ENCODE assay signal across 17 cellular contexts in genomic region chr7:85104432-85105205, GRCh38.
A peak's percentile ranks its signal among the peaks of the same experiment; 100 is the strongest.
DNase-seq lines count a peak whose midpoint lies in the region; ATAC-seq and TF ChIP-seq lines count a peak whose summit lies in the region.
"Had no signal": no experiment of that assay in that cellular context is flagged by ENCODE, and none has a peak within 500 bp of the region (broad histone marks: within the 10 kb centered on the region; RNA-seq: fewer than 3 reads in every experiment).

No MANE protein-coding gene starts in this region.

- POLR2A ChIA-PET in IMR-90 (lab: Charles Lee; ENCODE audit: unreplicated experiment) (no interaction called here), SK-N-SH (lab: Yijun Ruan, JAX) (no interaction called here)

- H3K23ac ChIP-seq in IMR-90 (ENCODE audit: low read depth, low read length) = no peak overlapping the region
- H3K23ac ChIP-seq in H9 (ENCODE audit: insufficient read length, low read depth, low read length) = no peak overlapping the region

- no peak overlapping the region for H2AFZ ChIP-seq in IMR-90 (replicated peaks; ENCODE audit: low read length, poor library complexity)
- H2AFZ ChIP-seq in SK-N-SH (ENCODE audit: low read depth) = peak overlapping the region; percentile 18; the same call in 1 of the 2 replicates
- no peak overlapping the region for H2AFZ ChIP-seq in H9 (ENCODE audit: low read length)

- no peak overlapping the region for H3K4ac ChIP-seq in IMR-90 (ENCODE audit: low read depth, low read length)
- no peak overlapping the region for H3K4ac ChIP-seq in H9 (ENCODE audit: low read depth, low read length)

- H3K9me1 ChIP-seq in IMR-90 (ENCODE audit: insufficient read depth, low read length) = no peaks in the 10 kb centered on the region

- in situ Hi-C loops in IMR-90 (cut with MboI; ENCODE audit: low sequenced_read_pairs) = no loop called here

- no peak overlapping the region for H3K9ac ChIP-seq in IMR-90 (ENCODE audit: low read depth, low read length)
- H3K9ac ChIP-seq in SK-N-SH = no peak overlapping the region
- no peak overlapping the region for H3K9ac ChIP-seq in H9 (ENCODE audit: extremely low read depth, insufficient read length, low read length)

- no peak overlapping the region for H3T11ph ChIP-seq in H9 (ENCODE audit: low read length)

- H3K9me2 ChIP-seq in SK-N-SH = 0 out of 2 replicates have a peak, but pooled peaks cover 6% of the 10 kb centered on the region

- H3K27me3 Mint-ChIP-seq in H9 (ENCODE audit: low read depth) = no peaks in the 10 kb centered on the region
- H3K27me3 Mint-ChIP-seq: activated CD8-positive, alpha-beta memory T cell treated with anti-CD3 and anti-CD28 coated beads, Interleukin-2, amount 10 ng/mL, durations not matched to agents 7 days and 5 days; activated naive CD8-positive, alpha-beta T cell treated with anti-CD3 and anti-CD28 coated beads for 36 hours had no signal

- no TSS peak for BruUV-seq in IMR-90 (replicated peaks; lab: Mats Ljungman, UMichigan)

- no peak overlapping the region for H3K27ac ChIP-seq in IMR-90 (ENCODE audit: insufficient read depth, low read length)
- H3K27ac ChIP-seq in SK-N-SH (ENCODE audit: low read depth in 2 of 2, low read length in 1 of 2) = peak overlapping the region; percentile 24 to 50; a peak in 3 of 4 replicates
- no peak overlapping the region for H3K27ac ChIP-seq in gastroesophageal sphincter
- no peak overlapping the region for H3K27ac ChIP-seq in H9 (ENCODE audit: insufficient read length, low read depth, low read length)
- H3K27ac ChIP-seq: A549 had no signal

- H4K8ac ChIP-seq in IMR-90 (ENCODE audit: low read depth in 2 of 2, low read length in 2 of 2) (no peak overlapping the region), H9 (replicated peaks; ENCODE audit: insufficient read length, low read depth, low read length) (no peak overlapping the region)

- no peaks in the 10 kb centered on the region for H3K36me3 Mint-ChIP-seq in H9 (ENCODE audit: insufficient read depth in 1 of 3, low read depth in 3 of 3)
- H3K36me3 Mint-ChIP-seq: activated CD8-positive, alpha-beta memory T cell treated with anti-CD3 and anti-CD28 coated beads, Interleukin-2, amount 10 ng/mL, durations not matched to agents 7 days and 5 days; activated naive CD8-positive, alpha-beta T cell treated with anti-CD3 and anti-CD28 coated beads for 36 hours had no signal

- H4K5ac ChIP-seq in IMR-90 (ENCODE audit: low read depth, low read length) (no peak overlapping the region), H9 (ENCODE audit: insufficient read length, low read depth, low read length) (no peak overlapping the region)

- H3K9me3 ChIP-seq in IMR-90 (ENCODE audit: control insufficient read depth, insufficient read depth, low read length) (no peaks in the 10 kb centered on the region), SK-N-SH (no peaks in the 10 kb centered on the region), gastroesophageal sphincter (no peaks in the 10 kb centered on the region), H9 (ENCODE audit: control insufficient read depth, low read depth, low read length) (no peaks in the 10 kb centered on the region)
- H3K9me3 ChIP-seq: A549, uterus had no signal

- H2BK5ac ChIP-seq in IMR-90 (ENCODE audit: low read depth, low read length, poor library complexity, severe bottlenecking) = no peak overlapping the region
- H2BK5ac ChIP-seq in H9 (ENCODE audit: insufficient read length, low read length) = no peak overlapping the region

- H3K18ac ChIP-seq in IMR-90 (ENCODE audit: low read depth, low read length) (no peak overlapping the region), H9 (ENCODE audit: insufficient read length, low read depth, low read length) (no peak overlapping the region)

- no peak overlapping the region for H2BK12ac ChIP-seq in H9 (ENCODE audit: insufficient read length, low read depth, low read length)

- peaks cover 28% of the 10 kb centered on the region for H3F3A ChIP-seq in SK-N-SH (replicated peaks; ENCODE audit: insufficient read depth)

- no peaks in the 10 kb centered on the region for H4K20me1 ChIP-seq in IMR-90 (ENCODE audit: insufficient read depth, low read length)
- H4K20me1 ChIP-seq in SK-N-SH (ENCODE audit: insufficient read depth) = no peaks in the 10 kb centered on the region
- no peaks in the 10 kb centered on the region for H4K20me1 ChIP-seq in H9 (ENCODE audit: control insufficient read depth, insufficient read depth, insufficient read length)

- no peak overlapping the region for H4K91ac ChIP-seq in IMR-90 (ENCODE audit: insufficient read depth, low read depth, low read length)
- H4K91ac ChIP-seq in H9 (ENCODE audit: insufficient read length, low read depth, low read length) = no peak overlapping the region

- CTCF ChIA-PET in IMR-90 (lab: Yijun Ruan, JAX) = interaction anchor here (0.8 kb wide), 1 partner anchor 50 kb away, joined by 3 read pairs; no protein-coding TSS in a partner anchor
- CTCF ChIA-PET in SK-N-SH (lab: Yijun Ruan, JAX) = interaction anchor here (1.6 to 1.9 kb wide), 3 partner anchors 22 to 82 kb away, joined by 5 to 10 read pairs (median 7); partner anchors contain the start of gene SEMA3D

- H2AK5ac ChIP-seq in IMR-90 (ENCODE audit: low read depth, low read length) (no peak overlapping the region), H9 (ENCODE audit: insufficient read length, low read length) (no peak overlapping the region)

- no peak overlapping the region for H3K4me3 ChIP-seq in IMR-90 (ENCODE audit: insufficient read depth, low read depth, low read length)
- H3K4me3 ChIP-seq in SK-N-SH (ENCODE audit: low read depth in 2 of 2, low read length in 1 of 2) = peak overlapping the region; percentile 1 to 9; a peak in 1 of 4 replicates
- no peak overlapping the region for H3K4me3 ChIP-seq in gastroesophageal sphincter
- H3K4me3 ChIP-seq: A549, uterus had no signal

- H3K36me3 ChIP-seq in IMR-90 (ENCODE audit: control insufficient read depth, insufficient read depth, low read length) = no peaks in the 10 kb centered on the region
- H3K36me3 ChIP-seq in SK-N-SH (replicated peaks in 1 of 2; ENCODE audit: control insufficient read depth in 1 of 2, insufficient read depth in 2 of 2, low read length in 1 of 2) = no peaks in the 10 kb centered on the region
- no peaks in the 10 kb centered on the region for H3K36me3 ChIP-seq in gastroesophageal sphincter
- H3K36me3 ChIP-seq: uterus had no signal

- TF ChIP-seq EP300 in SK-N-SH (IDR thresholded peaks at IDR 0.05; ENCODE audit: borderline replicate concordance in 1 of 2, low read depth in 1 of 2, low read length in 1 of 2) = peak in 1 of 2 experiments; percentile 27; a peak in 2 of 4 replicates
- no peak for TF ChIP-seq EP300 in gastroesophageal sphincter (IDR thresholded peaks at IDR 0.05)

- ATAC-seq in IMR-90 (ENCODE audit: low read depth) = no peak
- ATAC-seq in gastroesophageal sphincter = peak; percentile 47
- ATAC-seq: A549; activated CD8-positive, alpha-beta memory T cell treated with anti-CD3 and anti-CD28 coated beads, Interleukin-2, amount 10 ng/mL, durations not matched to agents 7 days and 5 days; left lobe of liver had no signal

- H3K79me1 ChIP-seq in IMR-90 (ENCODE audit: low read depth in 1 of 2, low read length in 2 of 2) = no peaks in the 10 kb centered on the region
- no peaks in the 10 kb centered on the region for H3K79me1 ChIP-seq in H9 (ENCODE audit: insufficient read depth, low read depth, low read length, poor library complexity, severe bottlenecking)

- no peak for TF ChIP-seq RAD21 in IMR-90 (IDR thresholded peaks at IDR 0.05; ENCODE audit: low read length)
- no peak for TF ChIP-seq RAD21 in SK-N-SH (IDR thresholded peaks at IDR 0.05; ENCODE audit: low read length)

- H3K79me2 ChIP-seq in SK-N-SH (ENCODE audit: insufficient read depth) (no peaks in the 10 kb centered on the region), H9 (ENCODE audit: insufficient read depth, low read length) (no peaks in the 10 kb centered on the region)

- H2AK9ac ChIP-seq in IMR-90 (replicated peaks; ENCODE audit: low read depth, low read length, poor library complexity) = no peak overlapping the region

- H2BK15ac ChIP-seq in IMR-90 (ENCODE audit: low read depth, low read length) (no peak overlapping the region), H9 (ENCODE audit: low read depth, low read length) (no peak overlapping the region)

- intact Hi-C loops in IMR-90 (cut with micrococcal nuclease) = loop anchor here (10.0 kb wide), 1 partner anchor 300 kb away; no protein-coding TSS in a partner anchor

- dilution Hi-C loops in IMR-90 (cut with HindIII; ENCODE audit: low sequenced_read_pairs, unreplicated experiment) = no loop called here

- no peak overlapping the region for H3K14ac ChIP-seq in IMR-90 (replicated peaks; ENCODE audit: low read depth, low read length)
- H3K14ac ChIP-seq in H9 (ENCODE audit: insufficient read depth, low read length) = no peak overlapping the region

- no CpG with 5 or more reads among the region's 4 CpGs for WGBS in IMR-90 (ENCODE audit: extremely low coverage in 2 of 2, insufficient read length in 1 of 2), 2 experiments
- WGBS in SK-N-SH (ENCODE audit: low lambda C conversion rate) = 9% methylated on average over 4 of the region's 4 CpGs
- 15 to 51% methylated on average over 4 of the region's 4 CpGs for WGBS in gastroesophageal sphincter (ENCODE audit: low coverage in 1 of 2), 2 donors
- no CpG with 5 or more reads among the region's 4 CpGs for WGBS in H9 (ENCODE audit: extremely low coverage, insufficient read length, low lambda C conversion rate)

- TF ChIP-seq POLR2A in IMR-90 (IDR thresholded peaks at IDR 0.05; ENCODE audit: low read depth, low read length) (no peak), gastroesophageal sphincter (IDR thresholded peaks at IDR 0.05) (no peak)

- H3K4me1 ChIP-seq in IMR-90 (ENCODE audit: control insufficient read depth, insufficient read depth, low read length) = no peaks in the 10 kb centered on the region
- peaks cover 6 to 31% of the 10 kb centered on the region in 2 experiments for H3K4me1 ChIP-seq in SK-N-SH (ENCODE audit: control insufficient read depth in 1 of 2, insufficient read depth in 2 of 2, low read depth in 1 of 2, low read length in 1 of 2)
- no peaks in the 10 kb centered on the region for H3K4me1 ChIP-seq in gastroesophageal sphincter
- no peaks in the 10 kb centered on the region for H3K4me1 ChIP-seq in H9 (ENCODE audit: insufficient read depth, low read length)
- H3K4me1 ChIP-seq: A549, uterus had no signal

- H3K56ac ChIP-seq in IMR-90 (ENCODE audit: extremely low read depth, insufficient read depth, low read length) = no peak overlapping the region
- no peak overlapping the region for H3K56ac ChIP-seq in H9 (ENCODE audit: insufficient read length, low read depth, low read length)

- H2BK120ac ChIP-seq in IMR-90 (ENCODE audit: low read depth, low read length) (no peak overlapping the region), H9 (ENCODE audit: low read depth, low read length, poor library complexity, severe bottlenecking) (no peak overlapping the region)

- no peaks in the 10 kb centered on the region for H3K23me2 ChIP-seq in H9 (ENCODE audit: insufficient read length, low read depth, low read length, poor library complexity, severe bottlenecking)

- TF ChIP-seq CTCF in IMR-90 (conservative IDR thresholded peaks at IDR 0.05; ENCODE audit: low read depth, low read length) (no peak), SK-N-SH (IDR thresholded peaks at IDR 0.05) (no peak), gastroesophageal sphincter (IDR thresholded peaks at IDR 0.05) (no peak), H9 (conservative IDR thresholded peaks at IDR 0.05) (no peak)

- H3K9me3 Mint-ChIP-seq in H9 = no peaks in the 10 kb centered on the region
- H3K9me3 Mint-ChIP-seq: activated naive CD8-positive, alpha-beta T cell treated with anti-CD3 and anti-CD28 coated beads for 36 hours; neural crest cell had no signal

- H3K4me2 ChIP-seq in IMR-90 (ENCODE audit: low read depth, low read length) (no peak overlapping the region), SK-N-SH (peak overlapping the region; percentile 7), H9 (ENCODE audit: insufficient read depth, insufficient read length, low read length) (no peak overlapping the region)
- H3K4me2 ChIP-seq: A549 had no signal

- no peak overlapping the region for H3K4me3 Mint-ChIP-seq in H9
- H3K4me3 Mint-ChIP-seq: activated CD8-positive, alpha-beta memory T cell treated with anti-CD3 and anti-CD28 coated beads, Interleukin-2, amount 10 ng/mL, durations not matched to agents 7 days and 5 days; activated naive CD8-positive, alpha-beta T cell treated with anti-CD3 and anti-CD28 coated beads for 36 hours; neural crest cell had no signal

- H2BK20ac ChIP-seq in IMR-90 (ENCODE audit: low read depth, low read length) = no peak overlapping the region
- no peak overlapping the region for H2BK20ac ChIP-seq in H9 (ENCODE audit: low read depth, low read length, poor library complexity, severe bottlenecking)

- no peaks in the 10 kb centered on the region for H3K4me1 Mint-ChIP-seq in H9
- H3K4me1 Mint-ChIP-seq: activated CD8-positive, alpha-beta memory T cell treated with anti-CD3 and anti-CD28 coated beads, Interleukin-2, amount 10 ng/mL, durations not matched to agents 7 days and 5 days; activated naive CD8-positive, alpha-beta T cell treated with anti-CD3 and anti-CD28 coated beads for 36 hours had no signal

- DNase-seq in A172 (ENCODE audit: low spot score) (peak; percentile 22), IMR-90 (peak; percentile 33), SK-N-SH (no peak), H9 (no peak), activated T-cell treated with anti-CD3 and anti-CD28 coated beads for 4 hours (no peak), cerebellum (ENCODE audit: low spot score) (no peak), superior temporal gyrus (ENCODE audit: extremely low spot score) (no peak)
- DNase-seq: activated CD8-positive, alpha-beta memory T cell treated with anti-CD3 and anti-CD28 coated beads, Interleukin-2, amount 10 ng/mL, durations not matched to agents 7 days and 5 days; activated naive CD8-positive, alpha-beta T cell treated with anti-CD3 and anti-CD28 coated beads for 36 hours; cortex of kidney; DND-41; RPMI8226; uterus had no signal

- H3K27me3 ChIP-seq in IMR-90 (ENCODE audit: control insufficient read depth, insufficient read depth, low read length) (no peaks in the 10 kb centered on the region), SK-N-SH (ENCODE audit: insufficient read depth) (no peaks in the 10 kb centered on the region), gastroesophageal sphincter (no peaks in the 10 kb centered on the region), H9 (ENCODE audit: insufficient read depth, low read length) (no peaks in the 10 kb centered on the region)
- H3K27me3 ChIP-seq: uterus had no signal

- 0 out of 7 replicates have a peak overlapping the region, but pooled peaks of 1 of the 3 experiments have one; percentile 44 for H3K27ac Mint-ChIP-seq in H9
- H3K27ac Mint-ChIP-seq: activated CD8-positive, alpha-beta memory T cell treated with anti-CD3 and anti-CD28 coated beads, Interleukin-2, amount 10 ng/mL, durations not matched to agents 7 days and 5 days; activated naive CD8-positive, alpha-beta T cell treated with anti-CD3 and anti-CD28 coated beads for 36 hours had no signal

Comparison
In these comparisons a context has a peak if more than half of its experiments do, and no peak if none do; other contexts are left out.
1. DNase-seq: peak in A172 (single experiment) and IMR-90 (single experiment); none in SK-N-SH (single experiment), H9 (single experiment), activated T-cell treated with anti-CD3 and anti-CD28 coated beads for 4 hours (single experiment), cerebellum (single experiment) and superior temporal gyrus (single experiment).
2. H3K27ac ChIP-seq: peak in SK-N-SH (2 of 2); none in IMR-90 (single experiment), gastroesophageal sphincter (0 of 4) and H9 (single experiment).
3. H3K4me3 ChIP-seq: peak in SK-N-SH (2 of 2); none in IMR-90 (single experiment) and gastroesophageal sphincter (0 of 2).